ENCODE assay signal across 1 cellular context in the genomic region with DNA sequence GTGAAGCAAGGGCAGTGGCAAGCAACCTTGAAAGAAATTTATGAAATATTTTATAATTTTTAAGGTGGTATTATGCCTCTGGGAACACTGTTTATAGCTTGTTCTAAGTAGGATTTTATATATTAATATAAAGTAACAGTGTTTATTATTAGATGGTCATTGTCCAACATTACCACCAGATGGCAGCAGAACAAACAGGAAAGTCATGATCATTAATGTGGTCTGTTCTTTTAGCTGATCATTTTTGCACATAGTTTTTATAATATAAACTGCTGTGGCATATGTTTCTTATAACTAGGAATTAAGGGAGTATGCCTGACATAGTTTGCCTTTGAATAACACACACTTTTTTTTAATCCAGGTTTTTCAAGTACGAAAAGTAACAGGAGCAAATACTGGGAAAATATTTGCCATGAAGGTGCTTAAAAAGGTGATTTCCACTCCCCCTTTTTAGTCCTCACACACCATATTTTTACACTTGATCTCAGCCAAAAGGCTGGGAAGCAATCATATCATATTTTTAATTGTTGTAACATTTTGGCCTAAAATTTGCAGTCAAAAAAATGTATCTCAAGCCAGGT.
TF ChIP-seq lines count a peak whose summit lies in the region.

No MANE protein-coding gene starts in this region.

TF ChIP-seq in liver, 16 proteins besides CTCF, POLR2A, EP300 and RAD21 (continued from another document):
- TF ChIP-seq EGR1 (IDR thresholded peaks at IDR 0.05; ENCODE audit: low read depth in 2 of 2) (no peak), SP1 (IDR thresholded peaks at IDR 0.05) (no peak), HNF4G (IDR thresholded peaks at IDR 0.05) (no peak)
- TF ChIP-seq, protein P1, sequence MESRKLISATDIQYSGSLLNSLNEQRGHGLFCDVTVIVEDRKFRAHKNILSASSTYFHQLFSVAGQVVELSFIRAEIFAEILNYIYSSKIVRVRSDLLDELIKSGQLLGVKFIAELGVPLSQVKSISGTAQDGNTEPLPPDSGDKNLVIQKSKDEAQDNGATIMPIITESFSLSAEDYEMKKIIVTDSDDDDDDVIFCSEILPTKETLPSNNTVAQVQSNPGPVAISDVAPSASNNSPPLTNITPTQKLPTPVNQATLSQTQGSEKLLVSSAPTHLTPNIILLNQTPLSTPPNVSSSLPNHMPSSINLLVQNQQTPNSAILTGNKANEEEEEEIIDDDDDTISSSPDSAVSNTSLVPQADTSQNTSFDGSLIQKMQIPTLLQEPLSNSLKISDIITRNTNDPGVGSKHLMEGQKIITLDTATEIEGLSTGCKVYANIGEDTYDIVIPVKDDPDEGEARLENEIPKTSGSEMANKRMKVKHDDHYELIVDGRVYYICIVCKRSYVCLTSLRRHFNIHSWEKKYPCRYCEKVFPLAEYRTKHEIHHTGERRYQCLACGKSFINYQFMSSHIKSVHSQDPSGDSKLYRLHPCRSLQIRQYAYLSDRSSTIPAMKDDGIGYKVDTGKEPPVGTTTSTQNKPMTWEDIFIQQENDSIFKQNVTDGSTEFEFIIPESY (IDR thresholded peaks at IDR 0.05), result no peak
